In genomic region chr12:106357549-106358409, GRCh38 we compare ENCODE assay signal across 8 cellular contexts. TPM values are rescaled to one million over a fixed set of nuclear protein-coding genes. Genes with fewer than 3 reads are reported as not detected.
DNase-seq lines count a peak whose midpoint lies in the region; ATAC-seq and TF ChIP-seq lines count a peak whose summit lies in the region.

Gene POLR3B, plus strand, starts transcription at chr12:106357748. Its CDS starts 132 bp downstream, at chr12:106357880.

- H3K36me3 ChIP-seq in breast epithelium, result no peaks in the 10 kb centered on the region

- H3K9me3 ChIP-seq in breast epithelium (no peaks in the 10 kb centered on the region), iPS-18c (ENCODE audit: control insufficient read depth, insufficient read depth, low read length) (no peaks in the 10 kb centered on the region)

- intact Hi-C loops in breast epithelium (cut with DNase I; ENCODE audit: low total_unique reads), result no loop called here

- ATAC-seq in GM18867 (IDR thresholded peaks at IDR 0.05; ENCODE audit: unreplicated experiment) (peak; percentile 91), HG03103 (IDR thresholded peaks at IDR 0.05; ENCODE audit: low read depth, unreplicated experiment) (peak; percentile 90)

- H3K4me1 ChIP-seq in breast epithelium, result peaks cover 0 to 5% of the 10 kb centered on the region in 2 donors

- in situ Hi-C loops in ACHN (cut with HindIII; ENCODE audit: low pct_ligation_motif_present, low pct_unique_long_range_greater_than_20kb, low sequenced_read_pairs), result no loop called here

- H3K4me3 ChIP-seq in breast epithelium (peak within 1 kb of the TSS; percentile 66 to 79 (median 73)), iPS-18c (ENCODE audit: insufficient read depth, low read depth, low read length) (peak within 1 kb of the TSS; percentile 90), skin epidermis (peak within 1 kb of the TSS; percentile 46 to 78 (median 57))

- H3K27ac ChIP-seq in VCaP, result peak within 1 kb of the TSS; percentile 94
- peak within 1 kb of the TSS; percentile 79 to 92 for H3K27ac ChIP-seq in breast epithelium
- H3K27ac ChIP-seq in skin epidermis, result peak within 1 kb of the TSS; percentile 39 to 94 (median 90)

- peak; percentile 96 for TF ChIP-seq CTCF in VCaP (conservative IDR thresholded peaks at IDR 0.05)
- peak; percentile 68 to 87 (median 83) for TF ChIP-seq CTCF in breast epithelium (IDR thresholded peaks at IDR 0.05)

- TF ChIP-seq POLR2A in breast epithelium (IDR thresholded peaks at IDR 0.05), result peak; percentile 32

- H3K27me3 ChIP-seq in breast epithelium, result no peaks in the 10 kb centered on the region

- DNase-seq in ACHN, result peak; percentile 98
- DNase-seq in NCI-H2171 (lab: John Stamatoyannopoulos, UW), result peak; percentile 93
- DNase-seq in breast epithelium (ENCODE audit: low spot score in 2 of 2), result peak; percentile 92 to 95

RNA-seq across cellular contexts. Expression of gene POLR3B, which starts in this region (rescaled TPM):
- total RNA-seq in breast epithelium, result 1 to 10 TPM; 7.0 to 9.8 (median 9.2) TPM

Comparison
In these comparisons a context has a peak if more than half of its experiments do, and no peak if none do; other contexts are left out.
1. Peak in every context shown above with its lines: DNase-seq, ATAC-seq, H3K4me3 ChIP-seq and H3K27ac ChIP-seq.